ENCODE assay signal across 8 cellular contexts in the genomic region with DNA sequence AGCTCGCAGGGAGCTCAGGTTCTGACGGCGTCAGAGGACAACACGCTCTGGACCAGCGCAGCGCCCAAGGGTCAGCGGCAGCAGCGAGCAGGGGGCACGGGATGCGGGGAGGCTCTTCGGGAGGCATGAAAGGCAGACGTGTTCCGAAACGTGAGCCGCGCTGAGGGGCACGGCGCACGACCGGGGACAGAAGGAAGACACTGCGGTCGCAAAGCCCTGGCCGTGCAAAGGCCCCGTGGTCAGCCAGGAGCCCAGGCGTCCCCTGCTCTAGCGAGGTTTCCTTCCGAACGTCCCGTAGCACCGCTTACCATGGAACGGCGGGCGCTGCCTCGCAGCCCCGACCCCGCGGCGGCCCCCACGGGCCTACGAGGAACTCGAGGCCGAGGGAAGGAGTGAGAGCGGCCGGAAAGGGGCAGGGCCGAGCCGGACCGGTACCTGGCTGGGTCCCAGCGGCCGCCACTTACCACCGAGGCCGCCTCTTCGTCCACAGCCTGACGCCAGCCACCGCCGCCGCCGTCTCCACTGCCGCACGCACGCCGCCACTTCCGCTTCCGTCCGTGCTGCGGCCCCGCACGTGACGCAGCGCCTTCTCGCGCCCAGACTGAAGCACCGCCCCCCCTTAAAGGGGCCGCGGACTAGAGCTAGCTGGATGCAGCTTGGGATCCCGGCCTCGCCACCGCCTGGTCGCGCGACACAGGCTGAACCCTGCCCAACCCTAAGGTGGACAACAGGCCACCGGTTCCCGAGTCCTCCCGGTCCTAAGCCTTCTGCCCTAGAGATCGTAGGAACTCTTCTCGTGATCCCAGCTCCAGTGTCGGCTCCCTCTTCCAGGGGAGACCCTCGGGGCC. TPM values are rescaled to one million over a fixed set of nuclear protein-coding genes. Genes with fewer than 3 reads are reported as not detected.
A peak's percentile ranks its signal among the peaks of the same experiment; 100 is the strongest.
DNase-seq lines count a peak whose midpoint lies in the region; ATAC-seq and TF ChIP-seq lines count a peak whose summit lies in the region.

No MANE protein-coding gene starts in this region.

- H3K36me3 Mint-ChIP-seq in activated B cell treated with CpG ODN at 0.5 μM for 24 hours (ENCODE audit: low read depth): peaks cover 23% of the 10 kb centered on the region

- intact Hi-C loops in activated B cell treated with CpG ODN at 0.5 μM for 24 hours (cut with micrococcal nuclease): loop anchor here (1.0 kb wide), 3 partner anchors 9 to 29 kb away; a partner anchor contains a TSS

- peaks cover 34% of the 10 kb centered on the region for H3K4me1 Mint-ChIP-seq in activated B cell treated with CpG ODN at 0.5 μM for 24 hours

- CTCF ChIA-PET in activated B cell treated with CpG ODN at 0.5 μM for 24 hours (lab: Charles Lee): interaction anchor here (0.8 to 2.8 kb wide), 5 partner anchors 11 to 212 kb away, joined by 3 to 18 read pairs (median 3); no protein-coding TSS in a partner anchor

- peaks cover 6% of the 10 kb centered on the region for H3K4me1 ChIP-seq in ACC112 (ENCODE audit: control insufficient read depth, insufficient read depth, low read length, unreplicated experiment)

- peaks cover 44% of the 10 kb centered on the region for H3K79me2 ChIP-seq in ACC112 (ENCODE audit: control insufficient read depth, insufficient read depth, low read length, unreplicated experiment)

- no peaks in the 10 kb centered on the region for H3K9me3 Mint-ChIP-seq in activated B cell treated with CpG ODN at 0.5 μM for 24 hours

- ATAC-seq in GM18868 (IDR thresholded peaks at IDR 0.05; ENCODE audit: unreplicated experiment) (peak; percentile 85), HG03103 (IDR thresholded peaks at IDR 0.05; ENCODE audit: low read depth, unreplicated experiment) (peak; percentile 68), activated B cell treated with CpG ODN at 0.5 μM for 24 hours (ENCODE audit: low read depth) (peak; percentile 94)

- H3K4me3 Mint-ChIP-seq in activated B cell treated with CpG ODN at 0.5 μM for 24 hours: peak overlapping the region; percentile 97

- no peaks in the 10 kb centered on the region for H3K36me3 ChIP-seq in ACC112 (ENCODE audit: insufficient read depth, low read length)

- H3K4me3 ChIP-seq in ACC112 (ENCODE audit: low read depth, low read length) (peak overlapping the region; percentile 94), cardiac fibroblast (replicated peaks in 1 of 2; ENCODE audit: low read depth in 2 of 2, low read length in 2 of 2) (peak overlapping the region; percentile 91 to 95)

- H3K27ac ChIP-seq in ACC112 (ENCODE audit: low read depth, low read length): peak overlapping the region; percentile 87

- H3K27me3 Mint-ChIP-seq in activated B cell treated with CpG ODN at 0.5 μM for 24 hours: no peaks in the 10 kb centered on the region

- H3K27ac Mint-ChIP-seq in activated B cell treated with CpG ODN at 0.5 μM for 24 hours: peak overlapping the region; percentile 92

- POLR2A ChIA-PET in activated B cell treated with CpG ODN at 0.5 μM for 24 hours (lab: Charles Lee): interaction anchor here (0.5 to 3.2 kb wide), 23 partner anchors 8 to 427 kb away, joined by 3 to 68 read pairs (median 5); a partner anchor contains a TSS

- no peaks in the 10 kb centered on the region for H3K27me3 ChIP-seq in ACC112 (ENCODE audit: insufficient read depth, low read length)

- H2AFZ ChIP-seq in ACC112 (ENCODE audit: low read length, unreplicated experiment): no peak overlapping the region

- DNase-seq in NCI-H2196 (lab: John Stamatoyannopoulos, UW; ENCODE audit: unreplicated experiment) (peak; percentile 95), activated B cell treated with CpG ODN at 0.5 μM for 24 hours (peak; percentile 86), cardiac fibroblast (ENCODE audit: low read depth in 2 of 2) (peak; percentile 89 to 92), islet precursor cell (peak; percentile 95)
- peak; percentile 84 for DNase-seq in stimulated activated CD4-positive, alpha-beta T cell treated with anti-CD3 and anti-CD28 coated beads, Interleukin-12 subunit alpha, Interleukin-12 subunit beta, amount 100 ng/mL, for 4 hours

- no peak for TF ChIP-seq CTCF in activated B cell treated with CpG ODN at 0.5 μM for 24 hours (IDR thresholded peaks at IDR 0.05)
- no peak for TF ChIP-seq CTCF in cardiac fibroblast (IDR thresholded peaks at IDR 0.05; ENCODE audit: low read depth, low read length)

RNA-seq across cellular contexts. Expression of a gene that starts 9.4 kb away (rescaled TPM):
- 57.4 and 64.3 TPM in 2 replicates for total RNA-seq in activated B cell treated with CpG ODN at 0.5 μM for 24 hours

RNA-seq across cellular contexts. Expression of a gene that starts 12.5 kb away (rescaled TPM):
- total RNA-seq in activated B cell treated with CpG ODN at 0.5 μM for 24 hours: 21.5 and 25.2 TPM in 2 replicates

RNA-seq across cellular contexts. Expression of a gene that starts 27.6 kb away (rescaled TPM):
- 56.3 and 69.6 TPM in 2 replicates for total RNA-seq in activated B cell treated with CpG ODN at 0.5 μM for 24 hours

RNA-seq across cellular contexts. Expression of a gene that starts 29.3 kb away (rescaled TPM):
- total RNA-seq in activated B cell treated with CpG ODN at 0.5 μM for 24 hours: 8.5 and 14.1 TPM in 2 replicates

RNA-seq across cellular contexts. Expression of a gene that starts 29.3 kb away (rescaled TPM):
- total RNA-seq in activated B cell treated with CpG ODN at 0.5 μM for 24 hours: 47.6 and 59.7 TPM in 2 replicates

Comparison
In these comparisons a context has a peak if more than half of its experiments do, and no peak if none do; other contexts are left out.
1. Peak in every context shown above with its lines: DNase-seq, ATAC-seq, H3K4me3 ChIP-seq and H3K27ac ChIP-seq.